33 cellular contexts compared by ENCODE assay signal in the genomic region with DNA sequence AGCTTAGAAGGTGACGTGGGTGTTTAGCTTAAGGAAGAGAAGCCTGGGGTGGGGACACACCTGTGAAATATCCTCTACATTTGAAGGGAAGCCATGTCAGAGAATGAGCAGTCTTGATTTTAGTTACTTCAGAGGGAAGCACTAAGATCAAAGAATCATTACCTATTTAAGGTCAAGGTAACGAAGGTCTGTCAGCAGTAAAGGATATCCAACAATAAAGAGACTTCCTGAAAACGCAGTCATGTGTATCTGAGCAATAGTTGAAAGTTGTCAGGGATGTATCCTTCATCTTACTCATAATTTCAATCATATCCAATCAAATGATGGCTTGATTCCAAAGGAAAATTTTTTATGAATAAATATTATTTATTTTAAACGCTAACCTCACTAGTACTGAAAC. TPM values are rescaled to one million over a fixed set of nuclear protein-coding genes. Genes with fewer than 3 reads are reported as not detected.
DNase-seq lines count a peak whose midpoint lies in the region; ATAC-seq and TF ChIP-seq lines count a peak whose summit lies in the region.
"Had no signal": no experiment of that assay in that cellular context is flagged by ENCODE, and none has a peak within 500 bp of the region (broad histone marks: within the 10 kb centered on the region; RNA-seq: fewer than 3 reads in every experiment).

No MANE protein-coding gene starts in this region.

- H3K9me3 Mint-ChIP-seq in GM23338 (no peaks in the 10 kb centered on the region), osteocyte (ENCODE audit: unreplicated experiment) (no peaks in the 10 kb centered on the region)
- H3K9me3 Mint-ChIP-seq in CD8-positive, alpha-beta memory T cell: no peaks in the 10 kb centered on the region
- H3K9me3 Mint-ChIP-seq: activated naive CD4-positive, alpha-beta T cell treated with anti-CD3 and anti-CD28 coated beads, Interleukin-2, amount 50 U/mL, for 24 hours; activated T-helper 17 cell treated with anti-CD3 and anti-CD28 coated beads, Interleukin-2, amount 50 U/mL, for 72 hours; CD8-positive, alpha-beta T cell; effector memory CD8-positive, alpha-beta T cell had no signal

- ATAC-seq in GM23338 (no peak), foreskin keratinocyte (no peak)
- ATAC-seq: activated T-helper 17 cell treated with anti-CD3 and anti-CD28 coated beads, Interleukin-2, amount 50 U/mL, for 72 hours; CD8-positive, alpha-beta T cell; effector memory CD8-positive, alpha-beta T cell; GM12878; heart left ventricle; lower lobe of right lung; right cardiac atrium; stimulated activated naive CD8-positive, alpha-beta T cell treated with anti-CD3 and anti-CD28 coated beads, Interleukin-15, Interleukin-2, amounts not matched to agents 100 U/mL and 50 U/mL, for 24 hours had no signal

- no peak overlapping the region for H3K4me3 ChIP-seq in GM23338
- H3K4me3 ChIP-seq in CD8-positive, alpha-beta memory T cell (ENCODE audit: low read length): no peak overlapping the region
- H3K4me3 ChIP-seq: GM12878, heart left ventricle, lower lobe of right lung, tibial nerve had no signal

- H3K27me3 Mint-ChIP-seq in GM23338 (ENCODE audit: insufficient read depth, low read depth, poor library complexity) (peaks cover 4% of the 10 kb centered on the region), osteocyte (ENCODE audit: unreplicated experiment) (no peaks in the 10 kb centered on the region)
- peaks cover 0 to 52% of the 10 kb centered on the region in 2 donors for H3K27me3 Mint-ChIP-seq in CD8-positive, alpha-beta memory T cell

- TF ChIP-seq CTCF in GM23338 (conservative IDR thresholded peaks at IDR 0.05; ENCODE audit: low read depth in 2 of 2): no peak
- TF ChIP-seq CTCF in VCaP (conservative IDR thresholded peaks at IDR 0.05): no peak
- TF ChIP-seq CTCF in foreskin keratinocyte (conservative IDR thresholded peaks at IDR 0.05): no peak
- TF ChIP-seq CTCF in osteocyte (IDR thresholded peaks at IDR 0.05): no peak

- H3K27me3 ChIP-seq in GM23338 (ENCODE audit: insufficient read depth) (no peaks in the 10 kb centered on the region), foreskin keratinocyte (no peaks in the 10 kb centered on the region)
- H3K27me3 ChIP-seq in CD8-positive, alpha-beta memory T cell (ENCODE audit: insufficient read depth, low read length, poor library complexity, severe bottlenecking): peaks cover 5% of the 10 kb centered on the region
- H3K27me3 ChIP-seq: BE2C, heart left ventricle, tibial nerve had no signal

- H3K4me2 ChIP-seq in GM23338: no peak overlapping the region

- H4K20me1 ChIP-seq in GM23338 (replicated peaks; ENCODE audit: insufficient read depth): no peaks in the 10 kb centered on the region

- H3K4me3 Mint-ChIP-seq in GM23338 (no peak overlapping the region), osteocyte (ENCODE audit: unreplicated experiment) (no peak overlapping the region)
- no peak overlapping the region for H3K4me3 Mint-ChIP-seq in CD8-positive, alpha-beta memory T cell
- H3K4me3 Mint-ChIP-seq: activated naive CD4-positive, alpha-beta T cell treated with anti-CD3 and anti-CD28 coated beads, Interleukin-2, amount 50 U/mL, for 24 hours; activated T-helper 17 cell treated with anti-CD3 and anti-CD28 coated beads, Interleukin-2, amount 50 U/mL, for 72 hours; CD8-positive, alpha-beta T cell; effector memory CD8-positive, alpha-beta T cell had no signal

- H3F3A ChIP-seq in GM23338 (replicated peaks; ENCODE audit: low read depth): no peaks in the 10 kb centered on the region

- H3K36me3 Mint-ChIP-seq in GM23338 (ENCODE audit: low read depth) (no peaks in the 10 kb centered on the region), osteocyte (ENCODE audit: unreplicated experiment) (peaks cover 54% of the 10 kb centered on the region)
- no peaks in the 10 kb centered on the region for H3K36me3 Mint-ChIP-seq in CD8-positive, alpha-beta memory T cell
- H3K36me3 Mint-ChIP-seq: activated naive CD4-positive, alpha-beta T cell treated with anti-CD3 and anti-CD28 coated beads, Interleukin-2, amount 50 U/mL, for 24 hours; CD8-positive, alpha-beta T cell had no signal

- H3K4me1 Mint-ChIP-seq in GM23338 (peaks cover 23% of the 10 kb centered on the region), osteocyte (ENCODE audit: unreplicated experiment) (peaks cover 95% of the 10 kb centered on the region)
- no peaks in the 10 kb centered on the region for H3K4me1 Mint-ChIP-seq in CD8-positive, alpha-beta memory T cell
- H3K4me1 Mint-ChIP-seq: activated naive CD4-positive, alpha-beta T cell treated with anti-CD3 and anti-CD28 coated beads, Interleukin-2, amount 50 U/mL, for 24 hours; activated T-helper 17 cell treated with anti-CD3 and anti-CD28 coated beads, Interleukin-2, amount 50 U/mL, for 72 hours had no signal

- H3K79me2 ChIP-seq in GM23338 (replicated peaks; ENCODE audit: insufficient read depth): no peaks in the 10 kb centered on the region

- DNase-seq in GM23338 (ENCODE audit: low spot score) (no peak), foreskin keratinocyte (no peak), osteocyte (ENCODE audit: extremely low spot score, unreplicated experiment) (no peak), cerebellar cortex (ENCODE audit: low spot score) (no peak), HUDEP-2 (lab: John Stamatoyannopoulos, UW; ENCODE audit: unreplicated experiment in 76 of 76) (no peak)
- DNase-seq in activated CD4-positive, alpha-beta T cell treated with anti-CD3 and anti-CD28 coated beads for 4 hours: no peak
- DNase-seq in CD8-positive, alpha-beta memory T cell: no peak
- DNase-seq: ACHN; activated CD4-positive, alpha-beta T cell treated with anti-CD3 and anti-CD28 coated beads for 48 hours; amniotic stem cell; BE2C; CD8-positive, alpha-beta T cell; cortex of kidney; DMS 273 treated with DMSO at 0.1 percent for 48 hours; effector memory CD8-positive, alpha-beta T cell; EL; foreskin fibroblast; HCEC 1CT; heart left ventricle; kidney glomerular epithelial cell; lower lobe of right lung; MV-4-11; NCI-H146; NCI-H226; right cardiac atrium; SHP77 treated with DMSO at 0.1 percent for 48 hours; stimulated activated CD4-positive, alpha-beta T cell treated with anti-CD3 and anti-CD28 coated beads, Interleukin-1b, Interleukin-23, amount 100 ng/mL, for 48 hours; stimulated activated naive CD8-positive, alpha-beta T cell treated with anti-CD3 and anti-CD28 coated beads, Interleukin-15, Interleukin-2, amounts not matched to agents 100 U/mL and 50 U/mL, for 24 hours had no signal

- H3K36me3 ChIP-seq in GM23338 (ENCODE audit: insufficient read depth): no peaks in the 10 kb centered on the region
- no peaks in the 10 kb centered on the region for H3K36me3 ChIP-seq in CD8-positive, alpha-beta memory T cell (ENCODE audit: insufficient read depth, low read length)
- H3K36me3 ChIP-seq: BE2C, lower lobe of right lung, tibial nerve had no signal

- POLR2A ChIA-PET in CD8-positive, alpha-beta memory T cell (lab: Charles Lee): no interaction called here

- CTCF ChIA-PET in CD8-positive, alpha-beta memory T cell (lab: Charles Lee): no interaction called here

- H3K27ac ChIP-seq in GM23338 (ENCODE audit: low read depth) (no peak overlapping the region), VCaP (peak overlapping the region; percentile 44), foreskin keratinocyte (peak overlapping the region; percentile 80)
- no peak overlapping the region for H3K27ac ChIP-seq in CD8-positive, alpha-beta memory T cell (ENCODE audit: low read depth, low read length)
- H3K27ac ChIP-seq: lower lobe of right lung had no signal

- H3K4me1 ChIP-seq in GM23338 (ENCODE audit: insufficient read depth) (peaks cover 19% of the 10 kb centered on the region), foreskin keratinocyte (peaks cover 65% of the 10 kb centered on the region)
- no peaks in the 10 kb centered on the region for H3K4me1 ChIP-seq in CD8-positive, alpha-beta memory T cell (ENCODE audit: insufficient read depth, low read length)
- H3K4me1 ChIP-seq: BE2C had no signal

- peaks cover 9% of the 10 kb centered on the region; the same call in 1 of the 2 replicates for H3K9me2 ChIP-seq in GM23338 (ENCODE audit: insufficient read depth)

- H3K9me3 ChIP-seq in CD8-positive, alpha-beta memory T cell (ENCODE audit: low read length): no peaks in the 10 kb centered on the region
- H3K9me3 ChIP-seq: BE2C, heart left ventricle, lower lobe of right lung, tibial nerve had no signal

- H2AFZ ChIP-seq in GM23338: peak overlapping the region; percentile 39; the same call in 1 of the 2 replicates

- H3K27ac Mint-ChIP-seq in GM23338 (no peak overlapping the region), osteocyte (ENCODE audit: unreplicated experiment) (peak overlapping the region; percentile 92)
- no peak overlapping the region for H3K27ac Mint-ChIP-seq in CD8-positive, alpha-beta memory T cell
- H3K27ac Mint-ChIP-seq: activated naive CD4-positive, alpha-beta T cell treated with anti-CD3 and anti-CD28 coated beads, Interleukin-2, amount 50 U/mL, for 24 hours; activated T-helper 17 cell treated with anti-CD3 and anti-CD28 coated beads, Interleukin-2, amount 50 U/mL, for 72 hours; CD8-positive, alpha-beta T cell; effector memory CD8-positive, alpha-beta T cell had no signal

TF ChIP-seq in GM23338, 12 proteins besides CTCF, POLR2A, EP300 and RAD21 (continues in another document):
- TF ChIP-seq EZH2phosphoT487 (IDR thresholded peaks at IDR 0.05; ENCODE audit: unreplicated experiment) (no peak), STAT1 (IDR thresholded peaks at IDR 0.05; ENCODE audit: unreplicated experiment) (no peak), POLR2AphosphoS5 (IDR thresholded peaks at IDR 0.05; ENCODE audit: low read depth) (no peak), ZNF331 (CRISPR knock-in tag; IDR thresholded peaks at IDR 0.05; ENCODE audit: low read depth) (no peak), CREB1 (CRISPR knock-in tag; IDR thresholded peaks at IDR 0.05; ENCODE audit: low read depth) (no peak)

RNA-seq across cellular contexts. Expression of gene IGFBP7, which starts 33.5 kb away (rescaled TPM):
- total RNA-seq in GM23338 (2014; rRNA removed; shearing (Covaris generic)): 0.49 TPM in 1 of 2 replicates, not detected in the other
- 7.9 and 13.2 TPM in 2 replicates for polyA plus RNA-seq in GM23338 (2016; fragmentation: Nextera tagmentation; extraction: Ambion mirVana)
- 201 and 228 TPM in 2 replicates for total RNA-seq in foreskin keratinocyte
- 239 and 292 TPM in 2 replicates for polyA plus RNA-seq in foreskin keratinocyte
- total RNA-seq in osteocyte: 3,484 and 3,576 TPM in 2 replicates
- not detected for total RNA-seq in CD8-positive, alpha-beta memory T cell
- not detected for polyA plus RNA-seq in CD8-positive, alpha-beta memory T cell
- total RNA-seq: activated T-helper 17 cell treated with anti-CD3 and anti-CD28 coated beads, Interleukin-2, amount 50 U/mL, for 72 hours; CD8-positive, alpha-beta T cell had no signal

Comparison
In these comparisons a context has a peak if more than half of its experiments do, and no peak if none do; other contexts are left out.
1. H3K27ac ChIP-seq: peak in VCaP (single experiment) and foreskin keratinocyte (single experiment); none in GM23338 (single experiment) and CD8-positive, alpha-beta memory T cell (single experiment).
2. RNA of gene IGFBP7, which starts 33.5 kb away (total RNA-seq): 3,484 to 3,576 TPM in osteocyte and 201 to 228 TPM in foreskin keratinocyte; 0.49 TPM in GM23338 and not detected in CD8-positive, alpha-beta memory T cell; every median in the first group is over 100 times any median in the second.